ENCODE assay signal across 28 cellular contexts in genomic region chr2:239355724-239356123, GRCh38. TPM values are rescaled to one million over a fixed set of nuclear protein-coding genes. Genes with fewer than 3 reads are reported as not detected.
A peak's percentile ranks its signal among the peaks of the same experiment; 100 is the strongest.
DNase-seq lines count a peak whose midpoint lies in the region; ATAC-seq, FAIRE-seq and TF ChIP-seq lines count a peak whose summit lies in the region.
"Had no signal": no experiment of that assay in that cellular context is flagged by ENCODE, and none has a peak within 500 bp of the region (broad histone marks: within the 10 kb centered on the region; RNA-seq: fewer than 3 reads in every experiment).

No MANE protein-coding gene starts in this region.

- ATAC-seq in HepG2, result peak; percentile 46; the same call in 1 of the 3 replicates
- ATAC-seq in GM19395 (IDR thresholded peaks at IDR 0.05; ENCODE audit: unreplicated experiment), result no peak
- ATAC-seq in T-cell (replicated peaks in 1 of 4), result no peak
- no peak for ATAC-seq in GM19351 (IDR thresholded peaks at IDR 0.05; ENCODE audit: unreplicated experiment)

- POLR2A ChIA-PET in HepG2 (lab: Yijun Ruan, JAX), result interaction anchor here (1.3 kb wide), 1 partner anchor 45 kb away, joined by 9 read pairs; the partner anchor contains the start of gene HDAC4
- POLR2A ChIA-PET in T-cell (lab: Charles Lee), result no interaction called here

- H3K4me3 ChIP-seq in fibroblast of villous mesenchyme (ENCODE audit: low read depth, low read length), result no peak overlapping the region
- H3K4me3 ChIP-seq in HepG2 (replicated peaks in 1 of 3; ENCODE audit: insufficient read depth in 1 of 3, low read depth in 2 of 3, low read length in 3 of 3), result no peak overlapping the region
- H3K4me3 ChIP-seq in stomach smooth muscle (ENCODE audit: low read length in 2 of 2), result peak overlapping the region in 1 of 2 donors; percentile 8
- H3K4me3 ChIP-seq: adrenal gland, cardiac muscle cell, skin epidermis had no signal

- in situ Hi-C loops in HepG2 (cut with HindIII; ENCODE audit: extremely low pct_ligation_motif_present, low pct_unique_long_range_greater_than_20kb), result no loop called here

- peaks cover 6 to 11% (median 10%) of the 10 kb centered on the region in 3 donors for H3K9me3 Mint-ChIP-seq in T-cell

- CTCF ChIA-PET in HepG2 (lab: Yijun Ruan, JAX; ENCODE audit: low intra/inter-chr PET ratio, low total read pairs) (no interaction called here), T-cell (lab: Charles Lee) (interaction anchor here in 1 of 2 donors (1.3 kb wide), 1 partner anchor 88 kb away, joined by 4 read pairs; no protein-coding TSS in a partner anchor)

- no peak overlapping the region for H3K9ac ChIP-seq in HepG2 (ENCODE audit: insufficient read depth, low read depth, low read length)
- peak overlapping the region in 1 of 2 donors; percentile 47 for H3K9ac ChIP-seq in stomach smooth muscle (ENCODE audit: low read length in 2 of 2)

- no peak overlapping the region for H3K27ac Mint-ChIP-seq in T-cell
- H3K27ac Mint-ChIP-seq: activated CD4-positive, alpha-beta T cell treated with anti-CD3 and anti-CD28 coated beads, Interleukin-2, amount 10 ng/mL, durations not matched to agents 24 days and 14 days; nephron progenitor cell had no signal

- peaks cover 11% of the 10 kb centered on the region; the same call in 1 of the 2 replicates for H4K20me1 ChIP-seq in HepG2 (ENCODE audit: insufficient read depth, low read length)

- H3K4me1 ChIP-seq in HepG2 (ENCODE audit: insufficient read depth, low read length), result peaks cover 16% of the 10 kb centered on the region
- peaks cover 37% of the 10 kb centered on the region for H3K4me1 ChIP-seq in stomach smooth muscle (ENCODE audit: control insufficient read depth, insufficient read depth, low read length)
- H3K4me1 ChIP-seq: adrenal gland had no signal

- no peak for TF ChIP-seq RAD21 in HepG2 (CRISPR knock-in tag; IDR thresholded peaks at IDR 0.05)

- no peak for FAIRE-seq in HepG2 (lab: Jason Lieb, UNC)
- FAIRE-seq: GM12891 had no signal

- 94% methylated on average over 3 of the region's 3 CpGs for WGBS in HepG2 (ENCODE audit: low lambda C conversion rate)

- H3K4me3 Mint-ChIP-seq in T-cell, result no peak overlapping the region
- H3K4me3 Mint-ChIP-seq: activated CD4-positive, alpha-beta T cell treated with anti-CD3 and anti-CD28 coated beads, Interleukin-2, amount 10 ng/mL, durations not matched to agents 24 days and 14 days; nephron progenitor cell had no signal

- H3K27me3 ChIP-seq in HepG2 (ENCODE audit: control insufficient read depth in 1 of 2, insufficient read depth in 2 of 2, low read length in 2 of 2), result no peaks in the 10 kb centered on the region
- no peaks in the 10 kb centered on the region for H3K27me3 ChIP-seq in stomach smooth muscle (ENCODE audit: control insufficient read depth in 1 of 2, insufficient read depth in 2 of 2, low read length in 2 of 2)
- H3K27me3 ChIP-seq: adrenal gland, cardiac muscle cell had no signal

- no peak overlapping the region for H3K4me2 ChIP-seq in HepG2 (ENCODE audit: low read depth, low read length)

- H3K36me3 ChIP-seq in HepG2 (replicated peaks in 1 of 2; ENCODE audit: control insufficient read depth in 1 of 2, insufficient read depth in 2 of 2, low read length in 2 of 2) (peaks cover 14 to 21% of the 10 kb centered on the region in 2 experiments; a peak in 4 of 5 replicates), stomach smooth muscle (ENCODE audit: control insufficient read depth in 2 of 2, insufficient read depth in 2 of 2, low read length in 2 of 2) (peaks cover 0 to 8% of the 10 kb centered on the region in 2 donors)

- H3K79me2 ChIP-seq in HepG2 (ENCODE audit: insufficient read depth, low read length), result peaks cover 24% of the 10 kb centered on the region

- intact Hi-C loops in HepG2 (cut with micrococcal nuclease; ENCODE audit: unreplicated experiment), result loop anchor here (1.0 kb wide), 1 partner anchor 14 kb away; no protein-coding TSS in a partner anchor

- DNase-seq in amniotic epithelial cell (ENCODE audit: low read depth) (peak; percentile 87), fibroblast of villous mesenchyme (ENCODE audit: low read depth) (peak; percentile 75), HepG2 (ENCODE audit: low spot score) (no peak), T-cell (no peak), NCI-H2081 treated with DMSO at 0.1 percent for 48 hours (lab: John Stamatoyannopoulos, UW) (no peak)
- DNase-seq: activated CD4-positive, alpha-beta T cell treated with anti-CD3 and anti-CD28 coated beads, Interleukin-2, amount 10 ng/mL, durations not matched to agents 24 days and 14 days; activated naive CD4-positive, alpha-beta T cell; activated T-cell treated with anti-CD3 and anti-CD28 coated beads, Interleukin-2, amount 50 U/mL, for 48 hours; Calu3; dermis blood vessel endothelial cell; NCI-H1092 treated with DMSO at 0.1 percent for 48 hours; NCI-H187 treated with DMSO at 0.1 percent for 48 hours; NCI-H226; NCI-H82; nephron progenitor cell; OCI-M1; posterior cingulate gyrus; stimulated activated CD4-positive, alpha-beta T cell treated with anti-CD3 and anti-CD28 coated beads, Interleukin-2, amount 100 ng/mL, for 24 hours; T-helper 9 cell; WERI-Rb-1 had no signal

- TF ChIP-seq EP300 in HepG2 (IDR thresholded peaks at IDR 0.05; ENCODE audit: low read depth in 2 of 2, low read length in 2 of 2) (no peak), HepG2 (CRISPR knock-in tag; IDR thresholded peaks at IDR 0.05; ENCODE audit: borderline replicate concordance) (no peak)

- H3K9me3 ChIP-seq in HepG2 (ENCODE audit: low read length) (peaks cover 14% of the 10 kb centered on the region), stomach smooth muscle (ENCODE audit: control insufficient read depth in 2 of 2, low read length in 2 of 2) (peaks cover 0 to 7% of the 10 kb centered on the region in 2 donors)
- H3K9me3 ChIP-seq: adrenal gland had no signal

- no TSS peak for BruUV-seq in HepG2 (replicated peaks; lab: Mats Ljungman, UMichigan)

- H2AFZ ChIP-seq in HepG2 (ENCODE audit: low read length), result no peak overlapping the region

- H3K4me1 Mint-ChIP-seq in T-cell, result peaks cover 8 to 15% (median 10%) of the 10 kb centered on the region in 3 donors

- no peaks in the 10 kb centered on the region for H3K27me3 Mint-ChIP-seq in T-cell
- H3K27me3 Mint-ChIP-seq: activated CD4-positive, alpha-beta T cell treated with anti-CD3 and anti-CD28 coated beads, Interleukin-2, amount 10 ng/mL, durations not matched to agents 24 days and 14 days had no signal

- TF ChIP-seq CTCF in fibroblast of villous mesenchyme (IDR thresholded peaks at IDR 0.05; ENCODE audit: insufficient read depth, low read depth, low read length) (no peak), HepG2 (CRISPR knock-in tag; IDR thresholded peaks at IDR 0.05) (no peak)

- H3K36me3 Mint-ChIP-seq in T-cell, result peaks cover 35% of the 10 kb centered on the region

- TF ChIP-seq POLR2A in HepG2 (IDR thresholded peaks at IDR 0.05; ENCODE audit: insufficient read depth in 1 of 2, low read depth in 2 of 2, low read length in 2 of 2), result no peak

- H3K27ac ChIP-seq in HepG2 (ENCODE audit: extremely low read length, insufficient read depth, low read length), result no peak overlapping the region
- H3K27ac ChIP-seq in stomach smooth muscle (ENCODE audit: low read length), result peak overlapping the region; percentile 85
- H3K27ac ChIP-seq: adrenal gland, C4-2B, cardiac muscle cell, skin epidermis, WERI-Rb-1 had no signal

TF ChIP-seq in HepG2, 621 proteins besides CTCF, POLR2A, EP300 and RAD21 (continues in another document):
- TF ChIP-seq ZNF282 (IDR thresholded peaks at IDR 0.05; ENCODE audit: partially characterized antibody) (no peak), PAX8 (CRISPR knock-in tag; IDR thresholded peaks at IDR 0.05; ENCODE audit: borderline replicate concordance) (no peak), ZNF253 (CRISPR knock-in tag; IDR thresholded peaks at IDR 0.05; ENCODE audit: borderline replicate concordance) (no peak), DNMT3B (CRISPR knock-in tag; conservative IDR thresholded peaks at IDR 0.05) (no peak), HNF4A (CRISPR knock-in tag; IDR thresholded peaks at IDR 0.05) (0 out of 2 replicates have a peak, but pooled peaks have one; percentile 10)

RNA-seq across cellular contexts. Expression of gene HDAC4, which starts 45.1 kb away (rescaled TPM):
- 19.6 and 20.3 TPM in 2 replicates for total RNA-seq in fibroblast of villous mesenchyme
- total RNA-seq in HepG2 (2016; rRNA removed; fragmentation: Illumina TruSeq; extraction: Trizol), result 9.1 and 10.1 TPM in 2 replicates
- total RNA-seq in HepG2 (2016; cell fraction: cytosol; rRNA removed; fragmentation: Illumina TruSeq; extraction: Trizol; ENCODE audit: low read depth), result 19.0 and 23.2 TPM in 2 replicates
- total RNA-seq in HepG2 (2016; cell fraction: insoluble cytoplasmic fraction; rRNA removed; fragmentation: Illumina TruSeq; extraction: Trizol), result 8.7 and 10.2 TPM in 2 replicates
- total RNA-seq in HepG2 (2016; cell fraction: membrane; rRNA removed; fragmentation: Illumina TruSeq; extraction: Trizol), result 8.0 and 11.2 TPM in 2 replicates
- 14.9 and 20.4 TPM in 2 replicates for total RNA-seq in HepG2 (2016; cell fraction: nucleus; rRNA removed; fragmentation: Illumina TruSeq; extraction: Trizol)
- polyA plus RNA-seq in HepG2 (2011; rRNA removed), result 11.5 and 11.9 TPM in 2 replicates
- polyA plus RNA-seq in HepG2 (2011; cell fraction: cytosol; rRNA removed), result 6.8 and 7.6 TPM in 2 replicates
- polyA plus RNA-seq in HepG2 (2011; cell fraction: nucleus; rRNA removed), result 60.5 and 78.4 TPM in 2 replicates
- polyA plus RNA-seq in HepG2 (2012), result 8.7 and 10.7 TPM in 2 replicates
- polyA plus RNA-seq in HepG2 (2016; cell fraction: cytosol; fragmentation: Illumina TruSeq; extraction: Trizol; ENCODE audit: low read depth), result 0.57 and 0.92 TPM in 2 replicates
- polyA plus RNA-seq in HepG2 (2016; cell fraction: insoluble cytoplasmic fraction; fragmentation: Illumina TruSeq; extraction: Trizol; ENCODE audit: low read depth), result 5.1 and 7.0 TPM in 2 replicates
- 1.6 and 2.5 TPM in 2 replicates for polyA plus RNA-seq in HepG2 (2016; cell fraction: membrane; fragmentation: Illumina TruSeq; extraction: Trizol; ENCODE audit: low read depth)
- polyA plus RNA-seq in HepG2 (2016; cell fraction: nucleus; fragmentation: Illumina TruSeq; extraction: Trizol; ENCODE audit: insufficient read depth, low read depth), result 12.4 and 16.1 TPM in 2 replicates
- 27.5 and 29.0 TPM in 2 replicates for polyA minus RNA-seq in HepG2 (2011; rRNA and poly(A)+ RNA removed; ENCODE audit: low replicate concordance)
- 10.9 and 14.4 TPM in 2 replicates for polyA minus RNA-seq in HepG2 (2011; cell fraction: cytosol; rRNA and poly(A)+ RNA removed)
- 64.9 and 80.1 TPM in 2 replicates for polyA minus RNA-seq in HepG2 (2011; cell fraction: nucleus; rRNA and poly(A)+ RNA removed)
- 10 to 100 TPM; 44.8 to 80.2 (median 60.9) TPM for total RNA-seq in T-cell

Comparison
In these comparisons a context has a peak if more than half of its experiments do, and no peak if none do; other contexts are left out.
1. DNase-seq: peak in amniotic epithelial cell (single experiment) and fibroblast of villous mesenchyme (single experiment); none in HepG2 (single experiment), T-cell (0 of 34) and NCI-H2081 treated with DMSO at 0.1 percent for 48 hours (single experiment).